Comparison of ENCODE assay signal across 8 cellular contexts in the genomic region with DNA sequence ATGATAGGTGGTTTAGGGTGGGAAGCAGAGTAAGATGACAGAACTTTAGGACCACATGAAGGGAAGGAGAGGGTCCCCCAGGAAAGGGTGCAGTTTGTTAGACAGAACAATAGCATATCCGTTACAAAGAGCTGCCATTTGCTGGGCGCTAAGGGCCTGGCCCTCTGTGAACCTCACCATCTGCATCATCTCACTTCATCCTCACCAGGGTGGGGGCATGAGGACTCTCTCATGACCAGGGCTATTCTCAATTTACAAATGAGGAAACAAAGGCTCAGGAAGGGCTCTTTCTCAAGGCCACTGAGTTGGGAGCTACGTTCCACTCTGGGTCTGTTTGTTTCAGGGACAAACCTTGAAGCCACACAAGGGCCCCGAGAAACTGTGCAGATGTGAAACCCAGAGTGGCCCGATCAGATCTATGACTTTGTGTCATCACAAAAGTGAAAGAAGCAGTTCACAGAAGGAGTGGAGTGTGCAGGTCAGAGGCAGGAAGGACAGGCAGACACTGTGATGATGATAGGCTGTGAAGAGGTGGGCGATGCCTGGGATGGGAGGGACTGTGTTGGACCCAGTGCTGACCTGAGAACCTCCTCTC.
DNase-seq lines count a peak whose midpoint lies in the region; ATAC-seq lines count a peak whose summit lies in the region.
"Not testable (repeated sequence)": the region's sequence is repeated elsewhere in the genome, so short reads cannot be mapped to it uniquely, and the experiment has no call there.

No MANE protein-coding gene starts in this region.

- CTCF ChIA-PET in activated CD4-positive, alpha-beta T cell treated with anti-CD3 and anti-CD28 coated beads for 36 hours (lab: Charles Lee): not testable (repeated sequence)

- peaks cover 35% of the 10 kb centered on the region for H3K4me1 Mint-ChIP-seq in activated CD4-positive, alpha-beta T cell treated with anti-CD3 and anti-CD28 coated beads for 36 hours
- H3K4me1 Mint-ChIP-seq in activated naive CD8-positive, alpha-beta T cell treated with anti-CD3 and anti-CD28 coated beads for 36 hours: peaks cover 20% of the 10 kb centered on the region
- peaks cover 40% of the 10 kb centered on the region for H3K4me1 Mint-ChIP-seq in stimulated activated effector memory CD8-positive, alpha-beta T cell treated with anti-CD3 and anti-CD28 coated beads, Interleukin-12 subunit alpha, Interleukin-12 subunit beta, amount 100 ng/mL, for 72 hours

- peak; percentile 99 for ATAC-seq in GM18502 (IDR thresholded peaks at IDR 0.05; ENCODE audit: poor library complexity, unreplicated experiment)
- ATAC-seq in GM19328 (IDR thresholded peaks at IDR 0.05; ENCODE audit: unreplicated experiment): peak; percentile 86
- ATAC-seq in GM21717 (IDR thresholded peaks at IDR 0.05; ENCODE audit: unreplicated experiment): peak; percentile 98
- ATAC-seq in HG02973 (IDR thresholded peaks at IDR 0.05; ENCODE audit: unreplicated experiment): peak; percentile 95
- ATAC-seq in HG03439 (IDR thresholded peaks at IDR 0.05; ENCODE audit: unreplicated experiment): peak; percentile 98
- peak; percentile 75 for ATAC-seq in activated CD4-positive, alpha-beta T cell treated with anti-CD3 and anti-CD28 coated beads for 36 hours
- peak; percentile 83 for ATAC-seq in stimulated activated effector memory CD8-positive, alpha-beta T cell treated with anti-CD3 and anti-CD28 coated beads, Interleukin-12 subunit alpha, Interleukin-12 subunit beta, amount 100 ng/mL, for 72 hours

- peak overlapping the region; percentile 19 for H3K27ac Mint-ChIP-seq in activated CD4-positive, alpha-beta T cell treated with anti-CD3 and anti-CD28 coated beads for 36 hours
- H3K27ac Mint-ChIP-seq in activated naive CD8-positive, alpha-beta T cell treated with anti-CD3 and anti-CD28 coated beads for 36 hours: peak overlapping the region; percentile 38
- H3K27ac Mint-ChIP-seq in stimulated activated effector memory CD8-positive, alpha-beta T cell treated with anti-CD3 and anti-CD28 coated beads, Interleukin-12 subunit alpha, Interleukin-12 subunit beta, amount 100 ng/mL, for 72 hours: peak overlapping the region; percentile 32

- peak; percentile 56 for DNase-seq in activated CD4-positive, alpha-beta T cell treated with anti-CD3 and anti-CD28 coated beads for 36 hours
- not testable (repeated sequence) for DNase-seq in activated naive CD8-positive, alpha-beta T cell treated with anti-CD3 and anti-CD28 coated beads for 36 hours
- peak in 1 of 2 donors; percentile 75 for DNase-seq in stimulated activated effector memory CD8-positive, alpha-beta T cell treated with anti-CD3 and anti-CD28 coated beads, Interleukin-12 subunit alpha, Interleukin-12 subunit beta, amount 100 ng/mL, for 72 hours (ENCODE audit: low spot score in 2 of 2)

- not testable (repeated sequence) for H3K4me3 Mint-ChIP-seq in activated CD4-positive, alpha-beta T cell treated with anti-CD3 and anti-CD28 coated beads for 36 hours; activated naive CD8-positive, alpha-beta T cell treated with anti-CD3 and anti-CD28 coated beads for 36 hours
- peak overlapping the region; percentile 43 for H3K4me3 Mint-ChIP-seq in stimulated activated effector memory CD8-positive, alpha-beta T cell treated with anti-CD3 and anti-CD28 coated beads, Interleukin-12 subunit alpha, Interleukin-12 subunit beta, amount 100 ng/mL, for 72 hours

- H3K27me3 Mint-ChIP-seq in activated CD4-positive, alpha-beta T cell treated with anti-CD3 and anti-CD28 coated beads for 36 hours; activated naive CD8-positive, alpha-beta T cell treated with anti-CD3 and anti-CD28 coated beads for 36 hours: not testable (repeated sequence)

- POLR2A ChIA-PET in activated CD4-positive, alpha-beta T cell treated with anti-CD3 and anti-CD28 coated beads for 36 hours (lab: Charles Lee): not testable (repeated sequence)

- not testable (repeated sequence) for H3K36me3 Mint-ChIP-seq in activated CD4-positive, alpha-beta T cell treated with anti-CD3 and anti-CD28 coated beads for 36 hours (ENCODE audit: low read depth); activated naive CD8-positive, alpha-beta T cell treated with anti-CD3 and anti-CD28 coated beads for 36 hours
- peaks cover 43% of the 10 kb centered on the region for H3K36me3 Mint-ChIP-seq in stimulated activated effector memory CD8-positive, alpha-beta T cell treated with anti-CD3 and anti-CD28 coated beads, Interleukin-12 subunit alpha, Interleukin-12 subunit beta, amount 100 ng/mL, for 72 hours

- H3K9me3 Mint-ChIP-seq in activated CD4-positive, alpha-beta T cell treated with anti-CD3 and anti-CD28 coated beads for 36 hours (ENCODE audit: low read depth); activated naive CD8-positive, alpha-beta T cell treated with anti-CD3 and anti-CD28 coated beads for 36 hours; stimulated activated effector memory CD8-positive, alpha-beta T cell treated with anti-CD3 and anti-CD28 coated beads, Interleukin-12 subunit alpha, Interleukin-12 subunit beta, amount 100 ng/mL, for 72 hours: not testable (repeated sequence)

- intact Hi-C loops in activated CD4-positive, alpha-beta T cell treated with anti-CD3 and anti-CD28 coated beads for 36 hours (cut with DNase I, micrococcal nuclease): not testable (repeated sequence)
